In genomic region chrX:85992811-85993229, GRCh38 we compare ENCODE assay signal across 14 cellular contexts. TPM values are rescaled to one million over a fixed set of nuclear protein-coding genes. Genes with fewer than 3 reads are reported as not detected.
DNase-seq lines count a peak whose midpoint lies in the region; ATAC-seq and TF ChIP-seq lines count a peak whose summit lies in the region.
"Had no signal": no experiment of that assay in that cellular context is flagged by ENCODE, and none has a peak within 500 bp of the region (broad histone marks: within the 10 kb centered on the region; RNA-seq: fewer than 3 reads in every experiment).

No MANE protein-coding gene starts in this region.

- H3K36me3 ChIP-seq in ACC112 (ENCODE audit: insufficient read depth, low read length) (no peaks in the 10 kb centered on the region), PC-9 (ENCODE audit: low read depth) (no peaks in the 10 kb centered on the region), prostate gland (no peaks in the 10 kb centered on the region)
- H3K36me3 ChIP-seq: lower lobe of right lung had no signal

- H3K4me1 ChIP-seq in ACC112 (ENCODE audit: control insufficient read depth, insufficient read depth, low read length, unreplicated experiment) (peaks cover 28% of the 10 kb centered on the region), PC-9 (replicated peaks; ENCODE audit: insufficient read depth) (peaks cover 26% of the 10 kb centered on the region), prostate gland (replicated peaks) (no peaks in the 10 kb centered on the region)
- H3K4me1 ChIP-seq: lower lobe of right lung had no signal

- POLR2A ChIA-PET in PC-9 (lab: Charles Lee; ENCODE audit: unreplicated experiment): no interaction called here

- intact Hi-C loops in PC-9 (cut with micrococcal nuclease; ENCODE audit: unreplicated experiment) (no loop called here), prostate gland (cut with DNase I) (no loop called here)

- peaks cover 17% of the 10 kb centered on the region for H3F3A ChIP-seq in PC-9 (ENCODE audit: insufficient read depth, low read depth)

- H3K4me2 ChIP-seq in PC-9: peak overlapping the region; percentile 68

- CTCF ChIA-PET in PC-9 (lab: Charles Lee): no interaction called here

- no peak overlapping the region for H2AFZ ChIP-seq in ACC112 (ENCODE audit: low read length, unreplicated experiment)
- no peak overlapping the region for H2AFZ ChIP-seq in PC-9

- H3K27me3 ChIP-seq in ACC112 (ENCODE audit: insufficient read depth, low read length) (no peaks in the 10 kb centered on the region), PC-9 (ENCODE audit: insufficient read depth, low read depth) (no peaks in the 10 kb centered on the region), prostate gland (replicated peaks; ENCODE audit: insufficient read depth) (no peaks in the 10 kb centered on the region)

- TF ChIP-seq POLR2A in prostate gland (IDR thresholded peaks at IDR 0.05): no peak

- H3K9me2 ChIP-seq in PC-9 (ENCODE audit: insufficient read depth): no peaks in the 10 kb centered on the region

- H4K20me1 ChIP-seq in PC-9 (ENCODE audit: insufficient read depth): no peaks in the 10 kb centered on the region

- H3K27ac ChIP-seq in ACC112 (ENCODE audit: low read depth, low read length): peak overlapping the region; percentile 42
- peak overlapping the region; percentile 57 for H3K27ac ChIP-seq in PC-9
- no peak overlapping the region for H3K27ac ChIP-seq in prostate gland
- H3K27ac ChIP-seq: lower lobe of right lung had no signal

- 25% methylated on average over 3 of the region's 3 CpGs for WGBS in prostate gland

- no TSS peak for BruUV-seq in PC-9 (replicated peaks; lab: Mats Ljungman, UMichigan)

- no peak for ATAC-seq in HG02759 (IDR thresholded peaks at IDR 0.05; ENCODE audit: unreplicated experiment)
- ATAC-seq: sciatic nerve had no signal

- TF ChIP-seq CTCF in PC-9 (conservative IDR thresholded peaks at IDR 0.05) (no peak), prostate gland (IDR thresholded peaks at IDR 0.05) (no peak)

- DNase-seq in GM03348 (ENCODE audit: low spot score): peak; percentile 15
- DNase-seq in PC-9: peak in 1 of 2 experiments; percentile 82
- DNase-seq in fibroblast of peridontal ligament (ENCODE audit: extremely low read depth): peak; percentile 24
- DNase-seq in ecto neural progenitor cell (ENCODE audit: low spot score): no peak
- no peak for DNase-seq in activated naive CD4-positive, alpha-beta T cell (lab: John Stamatoyannopoulos, UW)
- no peak for DNase-seq in prostate gland (ENCODE audit: low spot score)
- DNase-seq: DMS79, H9, lower lobe of right lung, NCI-H2227 treated with DMSO at 0.1 percent for 48 hours, T-helper 2 cell had no signal

- H3K9me3 ChIP-seq in PC-9 (ENCODE audit: insufficient read depth, low read depth) (no peaks in the 10 kb centered on the region), prostate gland (no peaks in the 10 kb centered on the region)
- H3K9me3 ChIP-seq: lower lobe of right lung had no signal

- no peak overlapping the region for H3K4me3 ChIP-seq in ACC112 (ENCODE audit: low read depth, low read length)
- H3K4me3 ChIP-seq in PC-9: peak overlapping the region; percentile 22; the same call in 1 of the 2 replicates
- H3K4me3 ChIP-seq in prostate gland: no peak overlapping the region
- H3K4me3 ChIP-seq: lower lobe of right lung had no signal

- peaks cover 30% of the 10 kb centered on the region for H3K79me2 ChIP-seq in ACC112 (ENCODE audit: control insufficient read depth, insufficient read depth, low read length, unreplicated experiment)
- 0 out of 2 replicates have a peak, but pooled peaks cover 7% of the 10 kb centered on the region for H3K79me2 ChIP-seq in PC-9 (ENCODE audit: low read depth)

RNA-seq across cellular contexts. Expression of gene CHM, which starts 54.5 kb away (rescaled TPM):
- total RNA-seq in PC-9 (2021) (14.8 and 15.8 TPM in 2 replicates), prostate gland (10 to 100 TPM; 13.9 to 20.2 TPM)

Comparison
In these comparisons a context has a peak if more than half of its experiments do, and no peak if none do; other contexts are left out.
1. H3K27ac ChIP-seq: peak in ACC112 (single experiment) and PC-9 (single experiment); none in prostate gland (0 of 2).
2. DNase-seq: peak in GM03348 (single experiment) and fibroblast of peridontal ligament (single experiment); none in ecto neural progenitor cell (single experiment), activated naive CD4-positive, alpha-beta T cell (0 of 4) and prostate gland (single experiment).